In genomic region chr16:50261160-50261706, GRCh38 we compare ENCODE assay signal across 18 cellular contexts.
"Had no signal": no experiment of that assay in that cellular context is flagged by ENCODE, and none has a peak within 500 bp of the region (broad histone marks: within the 10 kb centered on the region; RNA-seq: fewer than 3 reads in every experiment).

No MANE protein-coding gene starts in this region.

- H3K27ac ChIP-seq: coronary artery had no signal

- DNase-seq: activated CD4-positive, alpha-beta T cell treated with anti-CD3 and anti-CD28 coated beads, Interleukin-2, amount 50 U/mL, for 4 hours; activated CD4-positive, CD25-positive, alpha-beta regulatory T cell treated with anti-CD3 and anti-CD28 coated beads, Interleukin-2, amount 50 U/mL, for 72 hours; activated CD8-positive, alpha-beta memory T cell treated with anti-CD3 and anti-CD28 coated beads, Interleukin-2, amount 10 ng/mL, durations not matched to agents 7 days and 5 days; activated T-cell treated with anti-CD3 and anti-CD28 coated beads, Interleukin-2, amount 50 U/mL, for 1 hour; amygdala; central memory CD4-positive, alpha-beta T cell; effector CD8-positive, alpha-beta T cell; foreskin fibroblast; glutamatergic neuron; hypothalamus; midbrain; stimulated activated CD4-positive, alpha-beta T cell treated with anti-CD3 and anti-CD28 coated beads, Interleukin-4, amount 100 ng/mL, for 4 hours; T-helper 1 cell; T1000 had no signal

- H3K4me3 ChIP-seq: coronary artery, lung, skin epidermis had no signal

- ATAC-seq: activated CD8-positive, alpha-beta memory T cell treated with anti-CD3 and anti-CD28 coated beads, Interleukin-2, amount 10 ng/mL, durations not matched to agents 7 days and 5 days; SK-N-SH treated with all-trans-retinoic acid at 6 μM for 48 hours had no signal
